9 cellular contexts compared by ENCODE assay signal in genomic region chr13:99028890-99029289, GRCh38. TPM values are rescaled to one million over a fixed set of nuclear protein-coding genes. Genes with fewer than 3 reads are reported as not detected.
DNase-seq lines count a peak whose midpoint lies in the region; ATAC-seq and TF ChIP-seq lines count a peak whose summit lies in the region.
"Had no signal": no experiment of that assay in that cellular context is flagged by ENCODE, and none has a peak within 500 bp of the region (broad histone marks: within the 10 kb centered on the region; RNA-seq: fewer than 3 reads in every experiment).

No MANE protein-coding gene starts in this region.

- no peak overlapping the region for H3K4me3 Mint-ChIP-seq in CD4-positive, alpha-beta T cell
- H3K4me3 Mint-ChIP-seq in activated CD4-positive, alpha-beta memory T cell treated with anti-CD3 and anti-CD28 coated beads for 36 hours, result no peak overlapping the region

- no peaks in the 10 kb centered on the region for H3K27me3 ChIP-seq in CD4-positive, alpha-beta T cell (ENCODE audit: control insufficient read depth, insufficient read depth, low read length)
- H3K27me3 ChIP-seq in HL-60 (ENCODE audit: insufficient read depth, poor library complexity, severe bottlenecking) (peaks cover 18% of the 10 kb centered on the region), HAP-1 (ENCODE audit: low read depth) (no peaks in the 10 kb centered on the region)
- H3K27me3 ChIP-seq: SJSA1 had no signal

- H3K9me3 ChIP-seq in CD4-positive, alpha-beta T cell (ENCODE audit: control insufficient read depth, low read length), result no peaks in the 10 kb centered on the region
- no peaks in the 10 kb centered on the region for H3K9me3 ChIP-seq in HAP-1

- H3K4me3 ChIP-seq in HL-60 (replicated peaks; ENCODE audit: insufficient read depth, low read length) (no peak overlapping the region), HAP-1 (no peak overlapping the region)
- H3K4me3 ChIP-seq: SJSA1 had no signal

- in situ Hi-C loops in HAP-1 (cut with MboI; ENCODE audit: low sequenced_read_pairs), result loop anchor here (25.0 kb wide), 1 partner anchor 342 kb away; no protein-coding TSS in a partner anchor

- peak; percentile 25 for TF ChIP-seq CTCF in CD4-positive, alpha-beta T cell (IDR thresholded peaks at IDR 0.05)
- TF ChIP-seq CTCF in HL-60 (IDR thresholded peaks at IDR 0.05; ENCODE audit: insufficient read depth, low read length), result peak; percentile 16

- peak in 5 of 10 experiments; percentile 13 to 42 (median 25) for DNase-seq in CD4-positive, alpha-beta T cell
- DNase-seq in HL-60 (ENCODE audit: low read depth in 1 of 2, low spot score in 1 of 2) (peak in 1 of 2 experiments; percentile 53), left lobe of liver (ENCODE audit: low spot score) (no peak), HAP-1 (ENCODE audit: low spot score in 2 of 2) (no peak), mesenteric fat pad (ENCODE audit: low spot score) (no peak)
- DNase-seq in activated CD4-positive, alpha-beta memory T cell treated with anti-CD3 and anti-CD28 coated beads for 36 hours, result peak; percentile 75

- peaks cover 2% of the 10 kb centered on the region for H3K36me3 Mint-ChIP-seq in CD4-positive, alpha-beta T cell (ENCODE audit: low read depth)
- H3K36me3 Mint-ChIP-seq in activated CD4-positive, alpha-beta memory T cell treated with anti-CD3 and anti-CD28 coated beads for 36 hours, result peaks cover 6% of the 10 kb centered on the region

- POLR2A ChIA-PET in CD4-positive, alpha-beta T cell (lab: Charles Lee), result interaction anchor here (0.6 to 2.1 kb wide), 10 partner anchors 9 to 58 kb away, joined by 3 to 9 read pairs (median 4); no protein-coding TSS in a partner anchor
- POLR2A ChIA-PET in activated CD4-positive, alpha-beta memory T cell treated with anti-CD3 and anti-CD28 coated beads for 36 hours (lab: Charles Lee), result interaction anchor here (0.6 to 2.1 kb wide), 4 partner anchors 21 to 153 kb away, joined by 3 to 6 read pairs (median 6); no protein-coding TSS in a partner anchor

- no peaks in the 10 kb centered on the region for H3K27me3 Mint-ChIP-seq in CD4-positive, alpha-beta T cell
- H3K27me3 Mint-ChIP-seq in activated CD4-positive, alpha-beta memory T cell treated with anti-CD3 and anti-CD28 coated beads for 36 hours, result no peaks in the 10 kb centered on the region

- H3K36me3 ChIP-seq in HAP-1 (replicated peaks), result no peaks in the 10 kb centered on the region
- H3K36me3 ChIP-seq: SJSA1 had no signal

- H3K9me3 Mint-ChIP-seq in CD4-positive, alpha-beta T cell, result no peaks in the 10 kb centered on the region
- peaks cover 6% of the 10 kb centered on the region for H3K9me3 Mint-ChIP-seq in activated CD4-positive, alpha-beta memory T cell treated with anti-CD3 and anti-CD28 coated beads for 36 hours

- CTCF ChIA-PET in CD4-positive, alpha-beta T cell (lab: Charles Lee), result interaction anchor here (0.7 to 1.4 kb wide), 10 partner anchors 9 to 237 kb away, joined by 3 to 8 read pairs (median 4); no protein-coding TSS in a partner anchor
- CTCF ChIA-PET in activated CD4-positive, alpha-beta memory T cell treated with anti-CD3 and anti-CD28 coated beads for 36 hours (lab: Charles Lee), result interaction anchor here (0.8 to 3.0 kb wide), 35 partner anchors 9 to 241 kb away, joined by 3 to 30 read pairs (median 4); partner anchors contain the start of gene UBAC2

- intact Hi-C loops in CD4-positive, alpha-beta T cell (cut with DNase I, micrococcal nuclease), result loop anchor here in 1 of 2 experiments (5.0 kb wide), 1 partner anchor 148 kb away; no protein-coding TSS in a partner anchor
- intact Hi-C loops in activated CD4-positive, alpha-beta memory T cell treated with anti-CD3 and anti-CD28 coated beads for 36 hours (cut with micrococcal nuclease), result loop anchor here (5.0 to 10.0 kb wide), 3 partner anchors 173 to 552 kb away; partner anchors contain the start of gene UBAC2

- H3K27ac ChIP-seq in CD4-positive, alpha-beta T cell (ENCODE audit: low read depth, low read length), result no peak overlapping the region
- H3K27ac ChIP-seq in HL-60 (replicated peaks), result no peak overlapping the region
- H3K27ac ChIP-seq: SJSA1 had no signal

- H3K4me1 ChIP-seq in HAP-1, result peaks cover 25% of the 10 kb centered on the region

- H3K27ac Mint-ChIP-seq in CD4-positive, alpha-beta T cell, result peak overlapping the region; percentile 37
- H3K27ac Mint-ChIP-seq in activated CD4-positive, alpha-beta memory T cell treated with anti-CD3 and anti-CD28 coated beads for 36 hours, result peak overlapping the region; percentile 90

- peak; percentile 82 for ATAC-seq in CD4-positive, alpha-beta T cell (ENCODE audit: poor library complexity)
- peak; percentile 39 for ATAC-seq in left lobe of liver
- ATAC-seq in GM21723 (IDR thresholded peaks at IDR 0.05; ENCODE audit: unreplicated experiment), result no peak
- ATAC-seq in HG03025 (IDR thresholded peaks at IDR 0.05; ENCODE audit: low FRiP score, unreplicated experiment), result no peak

- H3K4me1 Mint-ChIP-seq in CD4-positive, alpha-beta T cell (ENCODE audit: low read depth), result peaks cover 81% of the 10 kb centered on the region
- H3K4me1 Mint-ChIP-seq in activated CD4-positive, alpha-beta memory T cell treated with anti-CD3 and anti-CD28 coated beads for 36 hours (ENCODE audit: low read depth), result peaks cover 88% of the 10 kb centered on the region

RNA-seq across cellular contexts. Expression of gene DOCK9, which starts 51.0 kb away (rescaled TPM):
- 10 to 100 TPM; 76.3 to 79.3 TPM for total RNA-seq in CD4-positive, alpha-beta T cell
- total RNA-seq in activated CD4-positive, alpha-beta memory T cell treated with anti-CD3 and anti-CD28 coated beads for 36 hours, result 10 to 100 TPM; 57.2 to 59.0 TPM
- total RNA-seq in left lobe of liver (18.1 TPM), mesenteric fat pad (127 TPM)

Comparison
In these comparisons a context has a peak if more than half of its experiments do, and no peak if none do; other contexts are left out.
1. ATAC-seq: peak in CD4-positive, alpha-beta T cell (single experiment) and left lobe of liver (single experiment); none in GM21723 (single experiment) and HG03025 (single experiment).